ENCODE assay signal across 20 cellular contexts in genomic region chr2:46323671-46324207, GRCh38.
"Had no signal": no experiment of that assay in that cellular context is flagged by ENCODE, and none has a peak within 500 bp of the region (broad histone marks: within the 10 kb centered on the region; RNA-seq: fewer than 3 reads in every experiment).

No MANE protein-coding gene starts in this region.

- H3K4me3 ChIP-seq: esophagus muscularis mucosa, gastroesophageal sphincter, heart right ventricle, sigmoid colon, thoracic aorta had no signal

- H2AFZ ChIP-seq: parathyroid adenoma had no signal

- H3K36me3 ChIP-seq: gastroesophageal sphincter, lower lobe of right lung, sigmoid colon, thoracic aorta had no signal

- H3K9ac ChIP-seq: parathyroid adenoma had no signal

- H3K9me3 ChIP-seq: esophagus muscularis mucosa, gastroesophageal sphincter, heart right ventricle, lower lobe of right lung, sigmoid colon, thoracic aorta had no signal

- ATAC-seq: activated T-cell treated with anti-CD3 and anti-CD28 coated beads, Interleukin-2, amount 50 U/mL, for 72 hours; gastroesophageal sphincter; heart right ventricle; lower lobe of right lung; stimulated activated naive B cell treated with anti-CD40 and anti-IgM and Interleukin-4, amounts not matched to agents 10 μg/mL and 1 μg/mL and 100 μg/mL, for 72 hours had no signal

- H3K27ac ChIP-seq: esophagus muscularis mucosa, gastroesophageal sphincter, parathyroid adenoma, sigmoid colon, thoracic aorta had no signal

- DNase-seq: activated CD4-positive, alpha-beta T cell treated with anti-CD3 and anti-CD28 coated beads, Interleukin-2, amount 50 U/mL, for 1 hour; activated CD8-positive, alpha-beta memory T cell treated with anti-CD3 and anti-CD28 coated beads for 24 hours; activated CD8-positive, alpha-beta memory T cell treated with anti-CD3 and anti-CD28 coated beads, Interleukin-2, amount 50 U/mL, for 48 hours; activated effector memory CD4-positive, alpha-beta T cell treated with anti-CD3 and anti-CD28 coated beads, Interleukin-2, amount 50 U/mL, for 16 hours; activated naive CD4-positive, alpha-beta T cell treated with anti-CD3 and anti-CD28 coated beads, Interleukin-2, amount 50 U/mL, for 16 hours; activated T-cell treated with anti-CD3 and anti-CD28 coated beads, Interleukin-2, amount 50 U/mL, for 72 hours; aorta; cerebellar nuclear complex; cortex of kidney; heart right ventricle; immature natural killer cell; lower lobe of right lung; midbrain; sigmoid colon; stimulated activated naive B cell treated with anti-CD40 and anti-IgM and Interleukin-4, amounts not matched to agents 10 μg/mL and 1 μg/mL and 100 μg/mL, for 72 hours had no signal

- FAIRE-seq: endometrium had no signal

- H3K27me3 ChIP-seq: esophagus muscularis mucosa, gastroesophageal sphincter, heart right ventricle, sigmoid colon had no signal
